In genomic region chr1:238491265-238491664, GRCh38 we compare ENCODE assay signal across 24 cellular contexts.
"Had no signal": no experiment of that assay in that cellular context is flagged by ENCODE, and none has a peak within 500 bp of the region (broad histone marks: within the 10 kb centered on the region; RNA-seq: fewer than 3 reads in every experiment).

No MANE protein-coding gene starts in this region.

- H3K9me3 ChIP-seq: colonic mucosa, esophagus muscularis mucosa, esophagus squamous epithelium, gastrocnemius medialis, gastroesophageal sphincter, heart left ventricle, heart right ventricle had no signal

- DNase-seq: colonic mucosa; cortex of kidney; dermis blood vessel endothelial cell; dorsolateral prefrontal cortex; effector CD4-positive, alpha-beta T cell; effector CD8-positive, alpha-beta T cell; effector memory CD4-positive, alpha-beta T cell; effector memory CD8-positive, alpha-beta T cell; endodermal cell; erythroblast; esophagus squamous epithelium; foreskin fibroblast; foreskin keratinocyte; foreskin melanocyte; gastrocnemius medialis; glutamatergic neuron; head of caudate nucleus; heart right ventricle had no signal

- H3K4me1 ChIP-seq: colonic mucosa, esophagus muscularis mucosa, esophagus squamous epithelium, gastrocnemius medialis, gastroesophageal sphincter, heart left ventricle, heart right ventricle had no signal

- ATAC-seq: effector memory CD8-positive, alpha-beta T cell; esophagus mucosa; foreskin keratinocyte; gastrocnemius medialis; gastroesophageal sphincter; heart left ventricle; heart right ventricle had no signal

- H3K27me3 ChIP-seq: colonic mucosa, dorsolateral prefrontal cortex, esophagus muscularis mucosa, esophagus squamous epithelium, foreskin keratinocyte, gastrocnemius medialis, gastroesophageal sphincter, heart left ventricle, heart right ventricle had no signal

- H3K27ac ChIP-seq: colonic mucosa, coronary artery, dorsolateral prefrontal cortex, epithelial cell of prostate, esophagus muscularis mucosa, esophagus squamous epithelium, foreskin keratinocyte, gastrocnemius medialis, gastroesophageal sphincter, heart left ventricle, heart right ventricle had no signal

- H3K4me3 ChIP-seq: colonic mucosa, coronary artery, dorsolateral prefrontal cortex, esophagus muscularis mucosa, esophagus squamous epithelium, gastrocnemius medialis, gastroesophageal sphincter, heart left ventricle, heart right ventricle had no signal

- H3K36me3 ChIP-seq: colonic mucosa, esophagus muscularis mucosa, esophagus squamous epithelium, gastrocnemius medialis, gastroesophageal sphincter, heart left ventricle, heart right ventricle had no signal
